In genomic region chr9:21317956-21318923, GRCh38 we compare ENCODE assay signal across 8 cellular contexts. TPM values are rescaled to one million over a fixed set of nuclear protein-coding genes. Genes with fewer than 3 reads are reported as not detected.
A peak's percentile ranks its signal among the peaks of the same experiment; 100 is the strongest.
DNase-seq lines count a peak whose midpoint lies in the region; ATAC-seq and TF ChIP-seq lines count a peak whose summit lies in the region.

No MANE protein-coding gene starts in this region.

- 14 to 15% (median 15%) methylated on average over 7 of the region's 7 CpGs for WGBS in ovary, 3 donors

- intact Hi-C loops in activated CD4-positive, alpha-beta T cell treated with anti-CD3 and anti-CD28 coated beads for 36 hours (cut with DNase I, micrococcal nuclease) = loop anchor here (1.0 to 5.0 kb wide), 6 partner anchors 81 to 471 kb away; no protein-coding TSS in a partner anchor
- intact Hi-C loops in activated B cell treated with CpG ODN at 0.5 μM for 24 hours (cut with micrococcal nuclease) = loop anchor here (1.0 to 5.0 kb wide), 7 partner anchors 65 to 1134 kb away; no protein-coding TSS in a partner anchor
- intact Hi-C loops in ovary (cut with DNase I) = loop anchor here (5.0 to 10.0 kb wide), 4 partner anchors 79 to 474 kb away; no protein-coding TSS in a partner anchor

- no peaks in the 10 kb centered on the region for H3K27me3 Mint-ChIP-seq in activated CD4-positive, alpha-beta T cell treated with anti-CD3 and anti-CD28 coated beads for 36 hours
- no peaks in the 10 kb centered on the region for H3K27me3 Mint-ChIP-seq in activated B cell treated with CpG ODN at 0.5 μM for 24 hours

- H3K9me3 Mint-ChIP-seq in activated CD4-positive, alpha-beta T cell treated with anti-CD3 and anti-CD28 coated beads for 36 hours (ENCODE audit: low read depth) = no peaks in the 10 kb centered on the region
- no peaks in the 10 kb centered on the region for H3K9me3 Mint-ChIP-seq in activated B cell treated with CpG ODN at 0.5 μM for 24 hours

- H3K4me1 Mint-ChIP-seq in activated CD4-positive, alpha-beta T cell treated with anti-CD3 and anti-CD28 coated beads for 36 hours = peaks cover 5% of the 10 kb centered on the region
- H3K4me1 Mint-ChIP-seq in activated B cell treated with CpG ODN at 0.5 μM for 24 hours = peaks cover 3% of the 10 kb centered on the region

- no peaks in the 10 kb centered on the region for H3K9me3 ChIP-seq in ovary

- no peak overlapping the region for H3K27ac Mint-ChIP-seq in activated CD4-positive, alpha-beta T cell treated with anti-CD3 and anti-CD28 coated beads for 36 hours
- H3K27ac Mint-ChIP-seq in activated B cell treated with CpG ODN at 0.5 μM for 24 hours = no peak overlapping the region

- POLR2A ChIA-PET in activated CD4-positive, alpha-beta T cell treated with anti-CD3 and anti-CD28 coated beads for 36 hours (lab: Charles Lee) = no interaction called here
- POLR2A ChIA-PET in activated B cell treated with CpG ODN at 0.5 μM for 24 hours (lab: Charles Lee) = no interaction called here

- peak; percentile 59 for DNase-seq in activated CD4-positive, alpha-beta T cell treated with anti-CD3 and anti-CD28 coated beads for 36 hours
- no peak for DNase-seq in activated CD4-positive, alpha-beta T cell treated with anti-CD3 and anti-CD28 coated beads for 1 hour
- DNase-seq in HCEC 1CT = peak; percentile 58
- DNase-seq in NCI-H146 (lab: John Stamatoyannopoulos, UW) = peak; percentile 43
- no peak for DNase-seq in activated B cell treated with CpG ODN at 0.5 μM for 24 hours
- peak; percentile 28 for DNase-seq in fibroblast of the conjunctiva (ENCODE audit: low read depth)
- peak; percentile 13 to 36 (median 28) for DNase-seq in ovary
- DNase-seq in KG1 (lab: John Stamatoyannopoulos, UW) = no peak

- TF ChIP-seq POLR2A in ovary (IDR thresholded peaks at IDR 0.05) = no peak

- H3K36me3 ChIP-seq in ovary = no peaks in the 10 kb centered on the region

- H3K4me3 Mint-ChIP-seq in activated CD4-positive, alpha-beta T cell treated with anti-CD3 and anti-CD28 coated beads for 36 hours = no peak overlapping the region
- H3K4me3 Mint-ChIP-seq in activated B cell treated with CpG ODN at 0.5 μM for 24 hours = no peak overlapping the region

- CTCF ChIA-PET in activated CD4-positive, alpha-beta T cell treated with anti-CD3 and anti-CD28 coated beads for 36 hours (lab: Charles Lee) = interaction anchor here (0.6 to 2.7 kb wide), 19 partner anchors 8 to 661 kb away, joined by 3 to 12 read pairs (median 3); no protein-coding TSS in a partner anchor
- CTCF ChIA-PET in activated B cell treated with CpG ODN at 0.5 μM for 24 hours (lab: Charles Lee) = interaction anchor here (0.6 to 3.8 kb wide), 10 partner anchors 30 to 472 kb away, joined by 3 to 27 read pairs (median 3); no protein-coding TSS in a partner anchor

- ATAC-seq in activated CD4-positive, alpha-beta T cell treated with anti-CD3 and anti-CD28 coated beads for 36 hours = peak; percentile 78
- ATAC-seq in activated B cell treated with CpG ODN at 0.5 μM for 24 hours (ENCODE audit: low read depth) = peak; percentile 65

- TF ChIP-seq CTCF in activated B cell treated with CpG ODN at 0.5 μM for 24 hours (IDR thresholded peaks at IDR 0.05) (no peak), ovary (IDR thresholded peaks at IDR 0.05) (peak in 2 of 3 donors; percentile 17 to 34)

- H3K4me1 ChIP-seq in ovary (ENCODE audit: insufficient read depth) = peaks cover 1% of the 10 kb centered on the region

- peaks cover 5% of the 10 kb centered on the region for H3K36me3 Mint-ChIP-seq in activated CD4-positive, alpha-beta T cell treated with anti-CD3 and anti-CD28 coated beads for 36 hours (ENCODE audit: low read depth)
- peaks cover 25% of the 10 kb centered on the region for H3K36me3 Mint-ChIP-seq in activated B cell treated with CpG ODN at 0.5 μM for 24 hours (ENCODE audit: low read depth)

- H3K4me3 ChIP-seq in ovary = no peak overlapping the region

- H3K27me3 ChIP-seq in ovary = no peaks in the 10 kb centered on the region

- no peak for TF ChIP-seq EP300 in ovary (IDR thresholded peaks at IDR 0.05)

- no peak overlapping the region for H3K27ac ChIP-seq in ovary

RNA-seq across cellular contexts. Expression of gene IFNA5, which starts 13.1 kb away (rescaled TPM):
- total RNA-seq in activated CD4-positive, alpha-beta T cell treated with anti-CD3 and anti-CD28 coated beads for 36 hours = not detected
- not detected in 2 replicates for total RNA-seq in activated B cell treated with CpG ODN at 0.5 μM for 24 hours
- total RNA-seq in ovary = under 1 TPM in 1 of 7 donors, not detected in 6; 0.42 TPM
- polyA plus RNA-seq in ovary = not detected

RNA-seq across cellular contexts. Expression of gene KLHL9, which starts 17.0 kb away (rescaled TPM):
- total RNA-seq in activated CD4-positive, alpha-beta T cell treated with anti-CD3 and anti-CD28 coated beads for 36 hours = 10 to 100 TPM; 11.7 to 14.7 TPM
- total RNA-seq in activated B cell treated with CpG ODN at 0.5 μM for 24 hours (13.1 and 13.8 TPM in 2 replicates), ovary (10 to 100 TPM; 22.3 to 35.9 (median 29.6) TPM)
- polyA plus RNA-seq in ovary = 10 to 100 TPM; 14.3 to 22.6 TPM

RNA-seq across cellular contexts. Expression of gene IFNA6, which starts 32.4 kb away (rescaled TPM):
- total RNA-seq in activated CD4-positive, alpha-beta T cell treated with anti-CD3 and anti-CD28 coated beads for 36 hours = not detected
- total RNA-seq in activated B cell treated with CpG ODN at 0.5 μM for 24 hours = not detected in 2 replicates
- total RNA-seq in ovary = not detected
- polyA plus RNA-seq in ovary = under 1 TPM in 1 of 2 donors, not detected in 1; 0.12 TPM

RNA-seq across cellular contexts. Expression of gene IFNA13, which starts 49.6 kb away (rescaled TPM):
- total RNA-seq in activated CD4-positive, alpha-beta T cell treated with anti-CD3 and anti-CD28 coated beads for 36 hours = not detected
- not detected in 2 replicates for total RNA-seq in activated B cell treated with CpG ODN at 0.5 μM for 24 hours
- total RNA-seq in ovary = not detected
- polyA plus RNA-seq in ovary = under 1 TPM in 1 of 2 donors, not detected in 1; 0.12 TPM

Comparison
In these comparisons a context has a peak if more than half of its experiments do, and no peak if none do; other contexts are left out.
1. DNase-seq: peak in activated CD4-positive, alpha-beta T cell treated with anti-CD3 and anti-CD28 coated beads for 36 hours (single experiment), HCEC 1CT (single experiment), NCI-H146 (single experiment), fibroblast of the conjunctiva (single experiment) and ovary (5 of 5); none in activated CD4-positive, alpha-beta T cell treated with anti-CD3 and anti-CD28 coated beads for 1 hour (single experiment), activated B cell treated with CpG ODN at 0.5 μM for 24 hours (single experiment) and KG1 (single experiment).